ENCODE assay signal across 22 cellular contexts in the genomic region with DNA sequence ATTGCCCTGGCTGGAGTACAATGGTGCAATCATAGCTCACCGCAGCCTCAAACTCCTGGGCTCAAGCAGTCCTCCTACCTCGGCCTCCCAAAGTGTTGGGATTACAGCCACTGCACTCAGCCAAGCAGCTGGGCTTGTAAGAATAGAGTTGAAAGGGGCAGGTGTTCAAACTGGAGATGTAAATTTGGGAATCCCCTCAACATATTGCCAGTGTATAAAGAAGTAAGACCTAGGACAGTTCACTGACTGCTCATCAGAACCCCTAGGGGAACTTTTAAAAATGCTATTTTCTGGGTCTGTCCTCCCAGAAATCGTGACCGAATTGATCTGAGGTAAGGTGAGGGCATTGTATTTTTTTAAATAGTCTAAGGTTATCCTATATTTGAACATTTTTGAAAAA. TPM values are rescaled to one million over a fixed set of nuclear protein-coding genes. Genes with fewer than 3 reads are reported as not detected.
DNase-seq lines count a peak whose midpoint lies in the region; ATAC-seq and TF ChIP-seq lines count a peak whose summit lies in the region.
"Had no signal": no experiment of that assay in that cellular context is flagged by ENCODE, and none has a peak within 500 bp of the region (broad histone marks: within the 10 kb centered on the region; RNA-seq: fewer than 3 reads in every experiment).

No MANE protein-coding gene starts in this region.

- peak; percentile 70 for ATAC-seq in GM19463 (IDR thresholded peaks at IDR 0.05; ENCODE audit: unreplicated experiment)
- ATAC-seq in HG02798 (IDR thresholded peaks at IDR 0.05; ENCODE audit: poor library complexity, unreplicated experiment), result peak; percentile 68
- peak; percentile 54 for ATAC-seq in activated B cell treated with CpG ODN at 0.5 μM for 24 hours (ENCODE audit: low read depth)
- ATAC-seq in left lung, result no peak
- ATAC-seq: A549, PC-3 had no signal

- H3K36me3 ChIP-seq in Peyer's patch (no peaks in the 10 kb centered on the region), HAP-1 (replicated peaks) (no peaks in the 10 kb centered on the region), left lung (no peaks in the 10 kb centered on the region)
- H3K36me3 ChIP-seq: BLaER1 treated with 17β-estradiol and CSF1 and Interleukin-3, amounts not matched to agents 10 nM and 100 nM had no signal

- H3K36me3 Mint-ChIP-seq in activated B cell treated with CpG ODN at 0.5 μM for 24 hours (ENCODE audit: low read depth), result no peaks in the 10 kb centered on the region

- no peak overlapping the region for H3K4me3 ChIP-seq in GM12865 (ENCODE audit: low read depth, low read length)
- no peak overlapping the region for H3K4me3 ChIP-seq in Peyer's patch
- no peak overlapping the region for H3K4me3 ChIP-seq in HAP-1
- no peak overlapping the region for H3K4me3 ChIP-seq in left lung
- H3K4me3 ChIP-seq: A549; BLaER1 treated with 17β-estradiol and CSF1 and Interleukin-3, amounts not matched to agents 10 nM and 100 nM had no signal

- intact Hi-C loops in activated B cell treated with CpG ODN at 0.5 μM for 24 hours (cut with micrococcal nuclease) (no loop called here), left lung (cut with DNase I) (no loop called here)

- no peak for TF ChIP-seq POLR2A in Peyer's patch (IDR thresholded peaks at IDR 0.05)

- DNase-seq in GM12865 (ENCODE audit: low read depth), result peak; percentile 42
- DNase-seq in activated B cell treated with CpG ODN at 0.5 μM for 24 hours, result no peak
- DNase-seq in Peyer's patch, result no peak
- no peak for DNase-seq in HAP-1 (ENCODE audit: low spot score in 2 of 2)
- DNase-seq in T-helper 1 cell, result no peak
- no peak for DNase-seq in left lung
- DNase-seq: CD8-positive, alpha-beta memory T cell; GDM1; H9; NCI-H1436; NCI-H2029; NCI-H2171 treated with DMSO at 0.1 percent for 48 hours; NCI-H446 treated with DMSO at 0.1 percent for 48 hours; NCI-H748 treated with DMSO at 0.1 percent for 48 hours; PC-3; SW 1271 had no signal

- TF ChIP-seq CTCF in GM12865 (IDR thresholded peaks at IDR 0.05; ENCODE audit: insufficient read depth, low read depth, low read length, missing control alignments), result no peak
- no peak for TF ChIP-seq CTCF in activated B cell treated with CpG ODN at 0.5 μM for 24 hours (IDR thresholded peaks at IDR 0.05)
- no peak for TF ChIP-seq CTCF in Peyer's patch (IDR thresholded peaks at IDR 0.05)
- TF ChIP-seq CTCF in left lung (IDR thresholded peaks at IDR 0.05), result no peak

- CTCF ChIA-PET in activated B cell treated with CpG ODN at 0.5 μM for 24 hours (lab: Charles Lee), result no interaction called here

- H3K27me3 Mint-ChIP-seq in activated B cell treated with CpG ODN at 0.5 μM for 24 hours, result no peaks in the 10 kb centered on the region

- no peaks in the 10 kb centered on the region for H3K9me3 Mint-ChIP-seq in activated B cell treated with CpG ODN at 0.5 μM for 24 hours
- H3K9me3 Mint-ChIP-seq: CD8-positive, alpha-beta memory T cell; H9; T-helper 2 cell treated with Interferon-gamma antibody and Interleukin-4, amounts not matched to agents 5 μg/mL and 100 μg/mL, for 36 hours had no signal

- POLR2A ChIA-PET in activated B cell treated with CpG ODN at 0.5 μM for 24 hours (lab: Charles Lee), result no interaction called here

- no peaks in the 10 kb centered on the region for H3K4me1 Mint-ChIP-seq in activated B cell treated with CpG ODN at 0.5 μM for 24 hours
- H3K4me1 Mint-ChIP-seq: H9 had no signal

- H3K27me3 ChIP-seq in Peyer's patch (no peaks in the 10 kb centered on the region), HAP-1 (ENCODE audit: low read depth) (no peaks in the 10 kb centered on the region), left lung (no peaks in the 10 kb centered on the region)
- H3K27me3 ChIP-seq: BLaER1 treated with 17β-estradiol and CSF1 and Interleukin-3, amounts not matched to agents 10 nM and 100 nM had no signal

- H3K4me1 ChIP-seq in Peyer's patch (no peaks in the 10 kb centered on the region), HAP-1 (no peaks in the 10 kb centered on the region), left lung (no peaks in the 10 kb centered on the region)
- H3K4me1 ChIP-seq: A549; BLaER1 treated with 17β-estradiol and CSF1 and Interleukin-3, amounts not matched to agents 10 nM and 100 nM had no signal

- H3K27ac Mint-ChIP-seq in activated B cell treated with CpG ODN at 0.5 μM for 24 hours, result no peak overlapping the region
- H3K27ac Mint-ChIP-seq: H9; T-helper 2 cell treated with Interferon-gamma antibody and Interleukin-4, amounts not matched to agents 5 μg/mL and 100 μg/mL, for 36 hours had no signal

- H3K9me3 ChIP-seq in Peyer's patch, result no peaks in the 10 kb centered on the region
- H3K9me3 ChIP-seq in HAP-1, result no peaks in the 10 kb centered on the region
- no peaks in the 10 kb centered on the region for H3K9me3 ChIP-seq in left lung
- H3K9me3 ChIP-seq: A549; BLaER1 treated with 17β-estradiol and CSF1 and Interleukin-3, amounts not matched to agents 10 nM and 100 nM had no signal

- in situ Hi-C loops in HAP-1 (cut with MboI; ENCODE audit: low sequenced_read_pairs), result no loop called here

- H3K4me3 Mint-ChIP-seq in activated B cell treated with CpG ODN at 0.5 μM for 24 hours, result no peak overlapping the region
- H3K4me3 Mint-ChIP-seq: H9; T-helper 2 cell treated with Interferon-gamma antibody and Interleukin-4, amounts not matched to agents 5 μg/mL and 100 μg/mL, for 36 hours had no signal

- no peak overlapping the region for H3K27ac ChIP-seq in Peyer's patch
- H3K27ac ChIP-seq in left lung, result no peak overlapping the region
- H3K27ac ChIP-seq: A549; BLaER1 treated with 17β-estradiol and CSF1 and Interleukin-3, amounts not matched to agents 10 nM and 100 nM; HL-60 had no signal

RNA-seq across cellular contexts. Expression of a gene that starts 8.9 kb away (rescaled TPM):
- total RNA-seq in activated B cell treated with CpG ODN at 0.5 μM for 24 hours (54.4 and 57.1 TPM in 2 replicates), Peyer's patch (10 to 100 TPM; 30.5 to 45.7 (median 36.5) TPM), left lung (10 to 100 TPM; 41.8 to 45.4 TPM)
